Comparison of ENCODE assay signal across 17 cellular contexts in the genomic region with DNA sequence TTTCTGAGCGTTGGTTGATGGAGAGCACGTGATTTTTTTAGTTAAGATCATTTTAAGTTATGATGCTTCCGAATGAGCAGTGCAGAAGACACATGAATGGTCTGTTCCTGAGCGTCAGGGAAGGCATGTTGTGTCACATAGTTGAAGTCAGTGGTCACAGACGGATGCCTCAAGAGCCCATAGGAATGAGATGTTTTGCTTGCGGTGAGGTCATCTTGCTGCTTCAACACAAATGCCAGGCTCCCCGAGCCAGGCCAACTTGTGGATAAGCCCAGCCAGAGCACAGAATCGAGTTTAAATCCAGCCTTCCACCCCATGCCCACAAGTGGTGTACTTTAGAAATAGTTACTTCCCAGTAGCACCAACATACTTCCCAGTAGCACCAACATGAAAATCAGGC. TPM values are rescaled to one million over a fixed set of nuclear protein-coding genes. Genes with fewer than 3 reads are reported as not detected.
A peak's percentile ranks its signal among the peaks of the same experiment; 100 is the strongest.
DNase-seq lines count a peak whose midpoint lies in the region; ATAC-seq and TF ChIP-seq lines count a peak whose summit lies in the region.
"Had no signal": no experiment of that assay in that cellular context is flagged by ENCODE, and none has a peak within 500 bp of the region (broad histone marks: within the 10 kb centered on the region; RNA-seq: fewer than 3 reads in every experiment).

No MANE protein-coding gene starts in this region.

- no peak overlapping the region for H4K91ac ChIP-seq in mesenchymal stem cell (ENCODE audit: low read length)

- peak overlapping the region in 1 of 2 experiments; percentile 50 for H3K23ac ChIP-seq in mesenchymal stem cell (ENCODE audit: low read length in 2 of 2)

- H3K4me1 ChIP-seq in HEK293 (ENCODE audit: control insufficient read depth, insufficient read depth, low read length) (no peaks in the 10 kb centered on the region), mesenchymal stem cell (ENCODE audit: control insufficient read depth, insufficient read depth, low read depth, low read length) (peaks cover 15% of the 10 kb centered on the region)
- peaks cover 27% of the 10 kb centered on the region for H3K4me1 ChIP-seq in CD8-positive, alpha-beta memory T cell (ENCODE audit: insufficient read depth, low read length)

- H3K4ac ChIP-seq in mesenchymal stem cell (ENCODE audit: low read depth in 1 of 2, low read length in 2 of 2) = no peak overlapping the region

- POLR2A ChIA-PET in AG04450 (lab: Yijun Ruan, JAX) = no interaction called here
- POLR2A ChIA-PET in HEK293 (lab: Yijun Ruan, JAX) = no interaction called here
- POLR2A ChIA-PET in CD8-positive, alpha-beta memory T cell (lab: Charles Lee) = no interaction called here

- no peak for DNase-seq in AG04450 (ENCODE audit: low read depth, low spot score)
- peak; percentile 92 for DNase-seq in brain microvascular endothelial cell
- DNase-seq in mesenchymal stem cell = peak; percentile 77
- no peak for DNase-seq in NCI-H774 (lab: John Stamatoyannopoulos, UW)
- no peak for DNase-seq in CD8-positive, alpha-beta memory T cell
- DNase-seq: activated CD4-positive, alpha-beta memory T cell treated with anti-CD3 and anti-CD28 coated beads, Interleukin-2, amount 10 ng/mL, durations not matched to agents 7 days and 5 days; colonic mucosa; MV-4-11; NCI-H2081; NCI-H510A treated with DMSO at 0.1 percent for 48 hours; retina; stimulated activated naive CD8-positive, alpha-beta T cell treated with anti-CD3 and anti-CD28 coated beads, Interleukin-15, amount 100 ng/mL, for 72 hours had no signal

- in situ Hi-C loops in brain microvascular endothelial cell (cut with HindIII; ENCODE audit: low pct_ligation_motif_present, low sequenced_read_pairs) = no loop called here

- 80% methylated on average over 8 of the region's 8 CpGs for WGBS in mesenchymal stem cell

- TF ChIP-seq CTCF in AG04450 (IDR thresholded peaks at IDR 0.05; ENCODE audit: low read depth, low read length) = no peak
- no peak for TF ChIP-seq CTCF in HEK293 (tag by site-specific recombination; IDR thresholded peaks at IDR 0.05)
- TF ChIP-seq CTCF in brain microvascular endothelial cell (IDR thresholded peaks at IDR 0.05; ENCODE audit: low read depth, low read length, missing control alignments) = no peak

- no peak overlapping the region for H4K8ac ChIP-seq in mesenchymal stem cell (ENCODE audit: low read length)

- H3K27ac ChIP-seq in AG04450 (ENCODE audit: low read depth, low read length) = peak overlapping the region; percentile 11
- H3K27ac ChIP-seq in HEK293 (ENCODE audit: extremely low read depth, low read depth, low read length) = no peak overlapping the region
- H3K27ac ChIP-seq in brain microvascular endothelial cell = peak overlapping the region; percentile 37
- H3K27ac ChIP-seq in mesenchymal stem cell (ENCODE audit: low read length, poor library complexity, severe bottlenecking) = peak overlapping the region; percentile 86
- no peak overlapping the region for H3K27ac ChIP-seq in CD8-positive, alpha-beta memory T cell (ENCODE audit: low read depth, low read length)
- H3K27ac ChIP-seq: colonic mucosa had no signal

- no peaks in the 10 kb centered on the region for H3K27me3 ChIP-seq in AG04450 (ENCODE audit: control insufficient read depth, insufficient read depth, low read length)
- no peaks in the 10 kb centered on the region for H3K27me3 ChIP-seq in brain microvascular endothelial cell (replicated peaks)
- H3K27me3 ChIP-seq in mesenchymal stem cell (ENCODE audit: control insufficient read depth in 1 of 2, insufficient read depth in 1 of 2, low read length in 2 of 2) = no peaks in the 10 kb centered on the region
- no peaks in the 10 kb centered on the region for H3K27me3 ChIP-seq in CD8-positive, alpha-beta memory T cell (ENCODE audit: insufficient read depth, low read length, poor library complexity, severe bottlenecking)
- H3K27me3 ChIP-seq: colonic mucosa had no signal

- peak overlapping the region in 3 of 8 donors; percentile 4 to 39 (median 23) for H3K27ac Mint-ChIP-seq in CD8-positive, alpha-beta memory T cell
- H3K27ac Mint-ChIP-seq: activated CD4-positive, alpha-beta memory T cell treated with anti-CD3 and anti-CD28 coated beads, Interleukin-2, amount 10 ng/mL, durations not matched to agents 7 days and 5 days; nephron; stimulated activated naive CD8-positive, alpha-beta T cell treated with anti-CD3 and anti-CD28 coated beads, Interleukin-15, amount 100 ng/mL, for 72 hours had no signal

- H3K14ac ChIP-seq in mesenchymal stem cell (ENCODE audit: low read length in 2 of 2) = no peak overlapping the region

- peaks cover 19% of the 10 kb centered on the region for H3K79me1 ChIP-seq in mesenchymal stem cell (replicated peaks; ENCODE audit: low read length, poor library complexity, severe bottlenecking)

- CTCF ChIA-PET in AG04450 (lab: Charles Lee) (no interaction called here), HEK293 (lab: Yijun Ruan, JAX) (no interaction called here)
- CTCF ChIA-PET in CD8-positive, alpha-beta memory T cell (lab: Charles Lee) = no interaction called here

- peak overlapping the region in 1 of 7 donors; percentile 20 for H3K4me3 Mint-ChIP-seq in CD8-positive, alpha-beta memory T cell
- H3K4me3 Mint-ChIP-seq: activated CD4-positive, alpha-beta memory T cell treated with anti-CD3 and anti-CD28 coated beads, Interleukin-2, amount 10 ng/mL, durations not matched to agents 7 days and 5 days; IgD-negative memory B cell; nephron; stimulated activated naive CD8-positive, alpha-beta T cell treated with anti-CD3 and anti-CD28 coated beads, Interleukin-15, amount 100 ng/mL, for 72 hours had no signal

- peaks cover 41 to 61% (median 43%) of the 10 kb centered on the region in 3 donors for H3K4me1 Mint-ChIP-seq in CD8-positive, alpha-beta memory T cell

- peaks cover 8 to 83% (median 24%) of the 10 kb centered on the region in 3 donors for H3K36me3 Mint-ChIP-seq in CD8-positive, alpha-beta memory T cell

- no peak overlapping the region for H3K4me2 ChIP-seq in mesenchymal stem cell (ENCODE audit: low read length, poor library complexity, severe bottlenecking)

- H3K36me3 ChIP-seq in HEK293 (ENCODE audit: control insufficient read depth in 2 of 2, insufficient read depth in 1 of 2, low read length in 2 of 2) = peaks cover 10 to 50% of the 10 kb centered on the region in 2 experiments; a peak in 2 of 3 replicates
- peaks cover 11% of the 10 kb centered on the region for H3K36me3 ChIP-seq in brain microvascular endothelial cell (replicated peaks)
- H3K36me3 ChIP-seq in mesenchymal stem cell (ENCODE audit: control insufficient read depth in 1 of 2, insufficient read depth in 2 of 2, low read depth in 1 of 2, low read length in 2 of 2) = peaks cover 40 to 71% of the 10 kb centered on the region in 2 experiments
- H3K36me3 ChIP-seq in CD8-positive, alpha-beta memory T cell (ENCODE audit: insufficient read depth, low read length) = peaks cover 26% of the 10 kb centered on the region
- H3K36me3 ChIP-seq: colonic mucosa had no signal

- no peaks in the 10 kb centered on the region for H3K9me3 Mint-ChIP-seq in CD8-positive, alpha-beta memory T cell
- H3K9me3 Mint-ChIP-seq: activated CD4-positive, alpha-beta memory T cell treated with anti-CD3 and anti-CD28 coated beads, Interleukin-2, amount 10 ng/mL, durations not matched to agents 7 days and 5 days; IgD-negative memory B cell; nephron; stimulated activated naive CD8-positive, alpha-beta T cell treated with anti-CD3 and anti-CD28 coated beads, Interleukin-15, amount 100 ng/mL, for 72 hours had no signal

- no peak overlapping the region for H2BK120ac ChIP-seq in mesenchymal stem cell (ENCODE audit: low read depth, low read length)

- peak overlapping the region; percentile 19 for H2AK5ac ChIP-seq in mesenchymal stem cell (ENCODE audit: low read length, severe bottlenecking)

- H2AFZ ChIP-seq in mesenchymal stem cell (ENCODE audit: low read depth, low read length) = no peak overlapping the region

- H3K4me3 ChIP-seq in AG04450 (ENCODE audit: low read depth, low read length) = no peak overlapping the region
- H3K4me3 ChIP-seq in HEK293 (ENCODE audit: low read depth, low read length) = no peak overlapping the region
- no peak overlapping the region for H3K4me3 ChIP-seq in brain microvascular endothelial cell (ENCODE audit: low read depth, low read length)
- no peak overlapping the region for H3K4me3 ChIP-seq in mesenchymal stem cell (ENCODE audit: insufficient read depth in 1 of 2, low read depth in 1 of 2, low read length in 2 of 2)
- H3K4me3 ChIP-seq in CD8-positive, alpha-beta memory T cell (ENCODE audit: low read length) = no peak overlapping the region
- H3K4me3 ChIP-seq: colonic mucosa had no signal

- peaks cover 0 to 1% of the 10 kb centered on the region in 2 donors for H3K27me3 Mint-ChIP-seq in CD8-positive, alpha-beta memory T cell
- H3K27me3 Mint-ChIP-seq: activated CD4-positive, alpha-beta memory T cell treated with anti-CD3 and anti-CD28 coated beads, Interleukin-2, amount 10 ng/mL, durations not matched to agents 7 days and 5 days; IgD-negative memory B cell; stimulated activated naive CD8-positive, alpha-beta T cell treated with anti-CD3 and anti-CD28 coated beads, Interleukin-15, amount 100 ng/mL, for 72 hours had no signal

- no peak for ATAC-seq in GM21529 (IDR thresholded peaks at IDR 0.05; ENCODE audit: unreplicated experiment)
- no peak for ATAC-seq in HG02610 (IDR thresholded peaks at IDR 0.05; ENCODE audit: unreplicated experiment)
- ATAC-seq: stimulated activated naive CD8-positive, alpha-beta T cell treated with anti-CD3 and anti-CD28 coated beads, Interleukin-15, amount 100 ng/mL, for 72 hours had no signal

- H3K18ac ChIP-seq in mesenchymal stem cell (ENCODE audit: low read depth in 1 of 2, low read length in 2 of 2) = peak overlapping the region in 1 of 2 experiments; percentile 20

- H2BK15ac ChIP-seq in mesenchymal stem cell (ENCODE audit: low read depth, poor library complexity, severe bottlenecking) = no peak overlapping the region

- H2BK5ac ChIP-seq in mesenchymal stem cell (ENCODE audit: low read depth, low read length, poor library complexity, severe bottlenecking) = no peak overlapping the region

- no peaks in the 10 kb centered on the region for H3K9me3 ChIP-seq in AG04450 (ENCODE audit: control insufficient read depth, insufficient read depth, low read length)
- no peaks in the 10 kb centered on the region for H3K9me3 ChIP-seq in HEK293 (ENCODE audit: control insufficient read depth, insufficient read depth, low read depth, low read length)
- H3K9me3 ChIP-seq in mesenchymal stem cell (ENCODE audit: control insufficient read depth, low read length) = no peaks in the 10 kb centered on the region
- H3K9me3 ChIP-seq in CD8-positive, alpha-beta memory T cell (ENCODE audit: low read length) = no peaks in the 10 kb centered on the region
- H3K9me3 ChIP-seq: colonic mucosa had no signal

- H2BK12ac ChIP-seq in mesenchymal stem cell (ENCODE audit: low read length in 2 of 2) = no peak overlapping the region

- no peak overlapping the region for H3K9ac ChIP-seq in mesenchymal stem cell (ENCODE audit: low read length)

RNA-seq across cellular contexts. Expression of gene UPF3A, which starts 5.4 kb away (rescaled TPM):
- polyA plus RNA-seq in AG04450 (2011; rRNA removed) = 52.3 and 60.3 TPM in 2 replicates
- 16.2 and 18.4 TPM in 2 replicates for polyA minus RNA-seq in AG04450 (2011; rRNA and poly(A)+ RNA removed)
- polyA plus RNA-seq in mesenchymal stem cell (2013, experiment 1 of 2) = 66.0 TPM
- 65.6 TPM for polyA plus RNA-seq in mesenchymal stem cell (2013, experiment 2 of 2)
- total RNA-seq in CD8-positive, alpha-beta memory T cell = 10 to 100 TPM; 48.0 to 52.9 TPM
- 41.4 TPM for polyA plus RNA-seq in CD8-positive, alpha-beta memory T cell

RNA-seq across cellular contexts. Expression of gene CHAMP1, which starts 27.5 kb away (rescaled TPM):
- 39.3 and 57.7 TPM in 2 replicates for polyA plus RNA-seq in AG04450 (2011; rRNA removed)
- polyA minus RNA-seq in AG04450 (2011; rRNA and poly(A)+ RNA removed) = 12.3 and 17.5 TPM in 2 replicates
- 26.3 TPM for polyA plus RNA-seq in mesenchymal stem cell (2013, experiment 1 of 2)
- 26.1 TPM for polyA plus RNA-seq in mesenchymal stem cell (2013, experiment 2 of 2)
- total RNA-seq in CD8-positive, alpha-beta memory T cell = 10 to 100 TPM; 42.6 to 48.3 TPM
- polyA plus RNA-seq in CD8-positive, alpha-beta memory T cell = 7.3 TPM

RNA-seq across cellular contexts. Expression of gene CDC16, which starts 52.1 kb away (rescaled TPM):
- polyA plus RNA-seq in AG04450 (2011; rRNA removed) = 88.2 and 112 TPM in 2 replicates
- 53.5 and 78.5 TPM in 2 replicates for polyA minus RNA-seq in AG04450 (2011; rRNA and poly(A)+ RNA removed)
- 67.7 TPM for polyA plus RNA-seq in mesenchymal stem cell (2013, experiment 1 of 2)
- polyA plus RNA-seq in mesenchymal stem cell (2013, experiment 2 of 2) = 67.0 TPM
- total RNA-seq in CD8-positive, alpha-beta memory T cell = 10 to 100 TPM; 74.7 to 79.5 TPM
- polyA plus RNA-seq in CD8-positive, alpha-beta memory T cell = 22.1 TPM

Comparison
In these comparisons a context has a peak if more than half of its experiments do, and no peak if none do; other contexts are left out.
1. DNase-seq: peak in brain microvascular endothelial cell (single experiment) and mesenchymal stem cell (single experiment); none in AG04450 (single experiment), NCI-H774 (single experiment) and CD8-positive, alpha-beta memory T cell (0 of 5).
2. H3K27ac ChIP-seq: peak in AG04450 (single experiment), brain microvascular endothelial cell (single experiment) and mesenchymal stem cell (single experiment); none in HEK293 (single experiment) and CD8-positive, alpha-beta memory T cell (single experiment).